ENCODE assay signal across 11 cellular contexts in the genomic region with DNA sequence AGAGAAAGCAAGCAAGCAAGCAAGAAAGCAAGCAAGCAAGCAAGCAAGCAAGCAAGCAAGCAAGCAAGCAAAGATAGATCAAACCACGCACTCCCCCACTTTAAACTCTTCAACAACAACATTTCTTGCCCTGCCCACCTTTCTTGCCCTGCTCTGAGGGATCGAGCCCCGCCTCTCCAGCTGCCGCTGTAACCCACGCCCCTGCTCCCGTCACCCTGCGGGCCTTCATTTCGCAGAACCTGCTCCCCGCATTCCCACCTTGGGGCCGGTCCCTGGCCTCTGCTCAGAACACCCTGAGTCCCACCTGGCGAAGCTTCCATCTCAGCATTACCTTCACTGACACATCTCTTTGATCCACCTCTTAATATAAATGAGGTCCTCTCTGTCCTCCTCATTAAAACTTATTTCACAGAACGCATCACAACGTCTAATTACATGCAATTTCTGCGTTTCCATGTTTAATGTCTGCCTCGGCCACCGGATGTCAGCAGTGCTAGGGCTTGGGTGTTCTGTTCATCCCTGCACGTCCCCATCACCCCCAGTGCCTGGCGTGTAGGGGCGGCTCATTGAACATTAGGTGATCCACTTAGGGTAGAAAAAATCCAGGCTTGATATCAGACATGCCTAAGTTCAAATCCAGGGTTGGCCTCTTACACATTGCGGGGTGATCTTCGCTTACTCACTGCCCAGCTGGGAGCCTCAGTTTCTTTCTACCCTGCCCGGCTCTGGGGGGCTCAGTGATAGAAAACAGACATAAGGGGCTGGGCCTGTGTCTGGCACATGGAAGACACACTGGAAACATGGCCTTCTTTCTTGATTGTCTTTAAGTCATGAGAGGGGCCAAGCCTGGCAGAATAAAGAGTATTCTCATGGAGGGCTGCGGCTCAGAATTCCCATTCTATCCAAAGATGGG.
DNase-seq lines count a peak whose midpoint lies in the region; ATAC-seq and TF ChIP-seq lines count a peak whose summit lies in the region.
"Had no signal": no experiment of that assay in that cellular context is flagged by ENCODE, and none has a peak within 500 bp of the region (broad histone marks: within the 10 kb centered on the region; RNA-seq: fewer than 3 reads in every experiment).

No MANE protein-coding gene starts in this region.

- peaks cover 13% of the 10 kb centered on the region for H3K4me1 ChIP-seq in Karpas-422 (ENCODE audit: low read length)
- H3K4me1 ChIP-seq: colonic mucosa had no signal

- H2AFZ ChIP-seq in Karpas-422 (ENCODE audit: low read length), result no peak overlapping the region

- H3K4me2 ChIP-seq in Karpas-422 (ENCODE audit: low read depth, low read length, poor library complexity, severe bottlenecking), result no peak overlapping the region

- H3K36me3 Mint-ChIP-seq in chondrocyte (ENCODE audit: low read depth), result peaks cover 2% of the 10 kb centered on the region

- intact Hi-C loops in posterior vena cava (cut with DNase I), result no loop called here

- H3K9ac ChIP-seq in Karpas-422 (ENCODE audit: low read length), result no peak overlapping the region

- no peaks in the 10 kb centered on the region for H3K9me2 ChIP-seq in Karpas-422 (replicated peaks; ENCODE audit: insufficient read depth, low read length)

- TF ChIP-seq CTCF in GM06990 (IDR thresholded peaks at IDR 0.05; ENCODE audit: insufficient read depth, low read length, poor library complexity, severe bottlenecking), result peak; percentile 19
- peak; percentile 26 for TF ChIP-seq CTCF in chondrocyte (IDR thresholded peaks at IDR 0.05)

- H3K4me3 Mint-ChIP-seq in chondrocyte (ENCODE audit: unreplicated experiment), result no peak overlapping the region
- H3K4me3 Mint-ChIP-seq: CD8-positive, alpha-beta memory T cell; nephron progenitor cell; stimulated activated naive CD8-positive, alpha-beta T cell treated with anti-CD3 and anti-CD28 coated beads, Interleukin-15, Interleukin-2, amounts not matched to agents 100 ng/mL and 50 ng/mL, for 24 hours had no signal

- H3K9me3 Mint-ChIP-seq in chondrocyte (ENCODE audit: low read depth), result no peaks in the 10 kb centered on the region

- peaks cover 15% of the 10 kb centered on the region for H3K4me1 Mint-ChIP-seq in chondrocyte (ENCODE audit: low read depth)
- H3K4me1 Mint-ChIP-seq: CD8-positive, alpha-beta memory T cell had no signal

- H3K36me3 ChIP-seq in GM06990 (ENCODE audit: control insufficient read depth, insufficient read depth, low read length) (no peaks in the 10 kb centered on the region; the same call in 1 of the 2 replicates), Karpas-422 (ENCODE audit: insufficient read depth, low read length) (no peaks in the 10 kb centered on the region)
- H3K36me3 ChIP-seq: colonic mucosa had no signal

- H3K27ac Mint-ChIP-seq in chondrocyte (ENCODE audit: unreplicated experiment), result no peak overlapping the region
- H3K27ac Mint-ChIP-seq: CD8-positive, alpha-beta memory T cell; nephron progenitor cell; stimulated activated naive CD8-positive, alpha-beta T cell treated with anti-CD3 and anti-CD28 coated beads, Interleukin-15, Interleukin-2, amounts not matched to agents 100 ng/mL and 50 ng/mL, for 24 hours had no signal

- no peaks in the 10 kb centered on the region for H3K9me3 ChIP-seq in Karpas-422 (ENCODE audit: low read length)
- H3K9me3 ChIP-seq: colonic mucosa had no signal

- H4K20me1 ChIP-seq in Karpas-422 (ENCODE audit: insufficient read depth, low read depth, low read length), result no peaks in the 10 kb centered on the region

- H3K27me3 Mint-ChIP-seq in chondrocyte (ENCODE audit: low read depth), result no peaks in the 10 kb centered on the region

- no peak overlapping the region for H3K27ac ChIP-seq in Karpas-422 (ENCODE audit: low read length)
- H3K27ac ChIP-seq: colonic mucosa had no signal

- DNase-seq in GM06990 (ENCODE audit: extremely low read depth, insufficient read length) (no peak), Karpas-422 (peak; percentile 56), chondrocyte (ENCODE audit: low spot score) (peak; percentile 74), posterior vena cava (ENCODE audit: low spot score) (peak; percentile 50), SW 1271 (lab: John Stamatoyannopoulos, UW) (no peak)
- DNase-seq: CD8-positive, alpha-beta memory T cell; colonic mucosa; nephron progenitor cell had no signal

- H3K27me3 ChIP-seq in GM06990 (replicated peaks; ENCODE audit: control insufficient read depth, insufficient read depth, low read length) (peaks cover 2% of the 10 kb centered on the region; the same call in 1 of the 2 replicates), Karpas-422 (ENCODE audit: low read length) (no peaks in the 10 kb centered on the region)
- H3K27me3 ChIP-seq: colonic mucosa had no signal

- H3K4me3 ChIP-seq in GM06990 (replicated peaks; ENCODE audit: low read depth, low read length) (no peak overlapping the region), Karpas-422 (ENCODE audit: low read length) (no peak overlapping the region)
- H3K4me3 ChIP-seq: colonic mucosa had no signal

- ATAC-seq in HG03280 (IDR thresholded peaks at IDR 0.05; ENCODE audit: unreplicated experiment) (no peak), HG03378 (IDR thresholded peaks at IDR 0.05; ENCODE audit: unreplicated experiment) (no peak)

- no peaks in the 10 kb centered on the region for H3K79me2 ChIP-seq in Karpas-422 (ENCODE audit: low read length)

Comparison
In these comparisons a context has a peak if more than half of its experiments do, and no peak if none do; other contexts are left out.
1. DNase-seq: peak in Karpas-422 (single experiment), chondrocyte (single experiment) and posterior vena cava (single experiment); none in GM06990 (single experiment) and SW 1271 (0 of 2).